ENCODE assay signal across 11 cellular contexts in genomic region chr2:160380000-160380570, GRCh38.
DNase-seq lines count a peak whose midpoint lies in the region; ATAC-seq and TF ChIP-seq lines count a peak whose summit lies in the region.
"Had no signal": no experiment of that assay in that cellular context is flagged by ENCODE, and none has a peak within 500 bp of the region (broad histone marks: within the 10 kb centered on the region; RNA-seq: fewer than 3 reads in every experiment).

No MANE protein-coding gene starts in this region.

- TF ChIP-seq POLR2A in IMR-90 (IDR thresholded peaks at IDR 0.05; ENCODE audit: low read depth, low read length) (no peak), esophagus muscularis mucosa (IDR thresholded peaks at IDR 0.05; ENCODE audit: low read depth) (no peak)

- no peak for ATAC-seq in IMR-90 (ENCODE audit: low read depth)
- ATAC-seq in psoas muscle: no peak
- ATAC-seq in HG02678 (IDR thresholded peaks at IDR 0.05; ENCODE audit: unreplicated experiment): no peak

- no peaks in the 10 kb centered on the region for H3K9me3 Mint-ChIP-seq in activated T-helper 2 cell treated with anti-CD3 and anti-CD28 coated beads, Interferon-gamma antibody, Interleukin-2, Interleukin-4, amounts not matched to agents 10 μg/mL and 5 μg/mL and 100 μg/mL, durations not matched to agents 14 hours and 24 hours and 36 hours

- H2BK15ac ChIP-seq in IMR-90 (ENCODE audit: low read depth, low read length): peak overlapping the region; percentile 79; the same call in 1 of the 3 replicates

- peak overlapping the region; percentile 92 for H3K23ac ChIP-seq in IMR-90 (ENCODE audit: low read depth, low read length)

- H3K4me3 Mint-ChIP-seq in activated T-helper 2 cell treated with anti-CD3 and anti-CD28 coated beads, Interferon-gamma antibody, Interleukin-2, Interleukin-4, amounts not matched to agents 10 μg/mL and 5 μg/mL and 100 μg/mL, durations not matched to agents 14 hours and 24 hours and 36 hours (ENCODE audit: low read depth): no peak overlapping the region

- H2BK120ac ChIP-seq in IMR-90 (ENCODE audit: low read depth, low read length): peak overlapping the region; percentile 63; the same call in 1 of the 2 replicates

- H4K20me1 ChIP-seq in BLaER1 treated with 17β-estradiol and CSF1 and Interleukin-3, amounts not matched to agents 10 nM and 100 nM: peaks cover 0 to 21% (median 3%) of the 10 kb centered on the region in 11 experiments; a peak in 8 of 22 replicates
- H4K20me1 ChIP-seq in IMR-90 (ENCODE audit: insufficient read depth, low read length): peaks cover 66% of the 10 kb centered on the region; the same call in 1 of the 2 replicates

- peak overlapping the region; percentile 70 for H3K14ac ChIP-seq in IMR-90 (replicated peaks; ENCODE audit: low read depth, low read length)

- peak overlapping the region; percentile 90 for H2AK5ac ChIP-seq in IMR-90 (ENCODE audit: low read depth, low read length)

- TF ChIP-seq CTCF in IMR-90 (conservative IDR thresholded peaks at IDR 0.05; ENCODE audit: low read depth, low read length) (no peak), esophagus muscularis mucosa (IDR thresholded peaks at IDR 0.05) (no peak), psoas muscle (IDR thresholded peaks at IDR 0.05) (no peak)

- no peak for TF ChIP-seq EP300 in esophagus muscularis mucosa (IDR thresholded peaks at IDR 0.05)

- dilution Hi-C loops in IMR-90 (cut with HindIII; ENCODE audit: low sequenced_read_pairs, unreplicated experiment): no loop called here

- H3K9me1 ChIP-seq in IMR-90 (ENCODE audit: insufficient read depth, low read length): peaks cover 40% of the 10 kb centered on the region

- no peak overlapping the region for H2AK9ac ChIP-seq in IMR-90 (replicated peaks; ENCODE audit: low read depth, low read length, poor library complexity)

- H3K27ac ChIP-seq in BLaER1 treated with 17β-estradiol and CSF1 and Interleukin-3, amounts not matched to agents 10 nM and 100 nM: peak overlapping the region in 9 of 11 experiments; percentile 8 to 62 (median 41); a peak in 12 of 22 replicates
- H3K27ac ChIP-seq in IMR-90 (ENCODE audit: insufficient read depth, low read length) (peak overlapping the region; percentile 96), esophagus muscularis mucosa (replicated peaks in 1 of 4) (peak overlapping the region; percentile 55 to 73 (median 64)), psoas muscle (peak overlapping the region; percentile 4)

- no peaks in the 10 kb centered on the region for H3K9me3 ChIP-seq in BLaER1 treated with 17β-estradiol and CSF1 and Interleukin-3, amounts not matched to agents 10 nM and 100 nM (replicated peaks in 1 of 11)
- H3K9me3 ChIP-seq in IMR-90 (ENCODE audit: control insufficient read depth, insufficient read depth, low read length) (no peaks in the 10 kb centered on the region), esophagus muscularis mucosa (no peaks in the 10 kb centered on the region), psoas muscle (no peaks in the 10 kb centered on the region)

- H3K4ac ChIP-seq in IMR-90 (ENCODE audit: low read depth, low read length): peak overlapping the region; percentile 91

- peaks cover 42% of the 10 kb centered on the region for H3K4me1 Mint-ChIP-seq in activated T-helper 2 cell treated with anti-CD3 and anti-CD28 coated beads, Interferon-gamma antibody, Interleukin-2, Interleukin-4, amounts not matched to agents 10 μg/mL and 5 μg/mL and 100 μg/mL, durations not matched to agents 14 hours and 24 hours and 36 hours (ENCODE audit: low read depth)

- BruUV-seq in IMR-90 (replicated peaks; lab: Mats Ljungman, UMichigan): no TSS peak

- TF ChIP-seq RAD21 in IMR-90 (IDR thresholded peaks at IDR 0.05; ENCODE audit: low read length): no peak

- H3K27me3 Mint-ChIP-seq in activated T-helper 2 cell treated with anti-CD3 and anti-CD28 coated beads, Interferon-gamma antibody, Interleukin-2, Interleukin-4, amounts not matched to agents 10 μg/mL and 5 μg/mL and 100 μg/mL, durations not matched to agents 14 hours and 24 hours and 36 hours (ENCODE audit: low read depth): no peaks in the 10 kb centered on the region
- H3K27me3 Mint-ChIP-seq: progenitor cell of endocrine pancreas had no signal

- CTCF ChIA-PET in IMR-90 (lab: Yijun Ruan, JAX): no interaction called here

- H2AFZ ChIP-seq in IMR-90 (replicated peaks; ENCODE audit: low read length, poor library complexity): peak overlapping the region; percentile 17

- H3K27me3 ChIP-seq in BLaER1 treated with 17β-estradiol and CSF1 and Interleukin-3, amounts not matched to agents 10 nM and 100 nM: no peaks in the 10 kb centered on the region
- H3K27me3 ChIP-seq in IMR-90 (ENCODE audit: control insufficient read depth, insufficient read depth, low read length): no peaks in the 10 kb centered on the region
- no peaks in the 10 kb centered on the region for H3K27me3 ChIP-seq in esophagus muscularis mucosa
- H3K27me3 ChIP-seq in psoas muscle (ENCODE audit: insufficient read depth in 3 of 3, low read length in 2 of 3): no peaks in the 10 kb centered on the region

- peaks cover 5% of the 10 kb centered on the region for H3K36me3 Mint-ChIP-seq in activated T-helper 2 cell treated with anti-CD3 and anti-CD28 coated beads, Interferon-gamma antibody, Interleukin-2, Interleukin-4, amounts not matched to agents 10 μg/mL and 5 μg/mL and 100 μg/mL, durations not matched to agents 14 hours and 24 hours and 36 hours (ENCODE audit: low read depth)

- peaks cover 22 to 90% (median 68%) of the 10 kb centered on the region in 10 experiments for H3K4me1 ChIP-seq in BLaER1 treated with 17β-estradiol and CSF1 and Interleukin-3, amounts not matched to agents 10 nM and 100 nM
- H3K4me1 ChIP-seq in IMR-90 (ENCODE audit: control insufficient read depth, insufficient read depth, low read length) (peaks cover 41% of the 10 kb centered on the region), esophagus muscularis mucosa (peaks cover 82 to 100% (median 93%) of the 10 kb centered on the region in 4 donors), psoas muscle (peaks cover 77% of the 10 kb centered on the region)

- peak overlapping the region; percentile 85 for H2BK5ac ChIP-seq in IMR-90 (ENCODE audit: low read depth, low read length, poor library complexity, severe bottlenecking)

- H2BK20ac ChIP-seq in IMR-90 (ENCODE audit: low read depth, low read length): peak overlapping the region; percentile 57; the same call in 1 of the 2 replicates

- peak overlapping the region in 3 of 11 experiments; percentile 10 to 19 (median 19); a peak in 2 of 22 replicates for H3K9ac ChIP-seq in BLaER1 treated with 17β-estradiol and CSF1 and Interleukin-3, amounts not matched to agents 10 nM and 100 nM
- H3K9ac ChIP-seq in IMR-90 (ENCODE audit: low read depth, low read length): peak overlapping the region; percentile 66

- H3K79me1 ChIP-seq in IMR-90 (ENCODE audit: low read depth in 1 of 2, low read length in 2 of 2): peaks cover 18 to 63% of the 10 kb centered on the region in 2 experiments; a peak in 3 of 4 replicates

- POLR2A ChIA-PET in IMR-90 (lab: Charles Lee; ENCODE audit: unreplicated experiment): no interaction called here

- peak overlapping the region; percentile 81 for H4K91ac ChIP-seq in IMR-90 (ENCODE audit: insufficient read depth, low read depth, low read length)

- H4K8ac ChIP-seq in IMR-90 (ENCODE audit: low read depth in 2 of 2, low read length in 2 of 2): peak overlapping the region; percentile 71 to 85; a peak in 3 of 4 replicates

- no CpG with 5 or more reads among the region's 7 CpGs for WGBS in IMR-90 (ENCODE audit: extremely low coverage in 2 of 2, insufficient read length in 1 of 2), 2 experiments
- 76% methylated on average over 7 of the region's 7 CpGs for WGBS in esophagus muscularis mucosa
- WGBS in psoas muscle, 3 donors: 69 to 79% (median 78%) methylated on average over 7 of the region's 7 CpGs

- H4K5ac ChIP-seq in IMR-90 (ENCODE audit: low read depth, low read length): peak overlapping the region; percentile 98

- H3K18ac ChIP-seq in IMR-90 (ENCODE audit: low read depth, low read length): peak overlapping the region; percentile 97

- H3K4me3 ChIP-seq in BLaER1 treated with 17β-estradiol and CSF1 and Interleukin-3, amounts not matched to agents 10 nM and 100 nM: 0 out of 20 replicates have a peak overlapping the region, but pooled peaks of 1 of the 10 experiments have one; percentile 10
- H3K4me3 ChIP-seq in IMR-90 (ENCODE audit: insufficient read depth, low read depth, low read length) (no peak overlapping the region), esophagus muscularis mucosa (peak overlapping the region in 1 of 4 donors; percentile 14), psoas muscle (peak overlapping the region; percentile 27)

- no peak overlapping the region for H3K27ac Mint-ChIP-seq in activated T-helper 2 cell treated with anti-CD3 and anti-CD28 coated beads, Interferon-gamma antibody, Interleukin-2, Interleukin-4, amounts not matched to agents 10 μg/mL and 5 μg/mL and 100 μg/mL, durations not matched to agents 14 hours and 24 hours and 36 hours
- H3K27ac Mint-ChIP-seq: progenitor cell of endocrine pancreas had no signal

- H3K56ac ChIP-seq in IMR-90 (ENCODE audit: extremely low read depth, insufficient read depth, low read length): no peak overlapping the region; the same call in 1 of the 2 replicates

- intact Hi-C loops in IMR-90 (cut with micrococcal nuclease) (no loop called here), esophagus muscularis mucosa (cut with DNase I) (no loop called here), psoas muscle (cut with DNase I) (no loop called here)
- intact Hi-C loops in activated T-helper 2 cell treated with anti-CD3 and anti-CD28 coated beads, Interferon-gamma antibody, Interleukin-2, Interleukin-4, amounts not matched to agents 10 μg/mL and 5 μg/mL and 100 μg/mL, durations not matched to agents 14 hours and 24 hours and 36 hours (cut with micrococcal nuclease): no loop called here

- peak overlapping the region in 9 of 11 experiments; percentile 34 to 88 (median 69); a peak in 17 of 22 replicates for H3K4me2 ChIP-seq in BLaER1 treated with 17β-estradiol and CSF1 and Interleukin-3, amounts not matched to agents 10 nM and 100 nM
- peak overlapping the region; percentile 85 for H3K4me2 ChIP-seq in IMR-90 (ENCODE audit: low read depth, low read length)

- in situ Hi-C loops in IMR-90 (cut with MboI; ENCODE audit: low sequenced_read_pairs): no loop called here

- peaks cover 0 to 8% (median 0%) of the 10 kb centered on the region in 11 experiments; a peak in 2 of 22 replicates for H3K36me3 ChIP-seq in BLaER1 treated with 17β-estradiol and CSF1 and Interleukin-3, amounts not matched to agents 10 nM and 100 nM
- H3K36me3 ChIP-seq in IMR-90 (ENCODE audit: control insufficient read depth, insufficient read depth, low read length): peaks cover 3% of the 10 kb centered on the region; the same call in 1 of the 2 replicates
- H3K36me3 ChIP-seq in esophagus muscularis mucosa: no peaks in the 10 kb centered on the region
- H3K36me3 ChIP-seq in psoas muscle (ENCODE audit: insufficient read depth in 1 of 2, low read depth in 1 of 2): no peaks in the 10 kb centered on the region

- DNase-seq in IMR-90: no peak
- DNase-seq in esophagus muscularis mucosa (ENCODE audit: extremely low spot score): no peak
- no peak for DNase-seq in psoas muscle
- DNase-seq in NCI-H2029 (lab: John Stamatoyannopoulos, UW): no peak
- DNase-seq in activated T-helper 2 cell treated with anti-CD3 and anti-CD28 coated beads, Interferon-gamma antibody, Interleukin-2, Interleukin-4, amounts not matched to agents 10 μg/mL and 5 μg/mL and 100 μg/mL, durations not matched to agents 14 hours and 24 hours and 36 hours (ENCODE audit: low spot score): no peak
- no peak for DNase-seq in HuH-7 (ENCODE audit: low spot score)
- DNase-seq: NCI-H2081, T1000 had no signal

Comparison
In these comparisons a context has a peak if more than half of its experiments do, and no peak if none do; other contexts are left out.
1. H3K27ac ChIP-seq: peak in every context shown above with its lines; median percentile 96 in IMR-90; 64 in esophagus muscularis mucosa; 41 in BLaER1 treated with 17β-estradiol and CSF1 and Interleukin-3, amounts not matched to agents 10 nM and 100 nM; 4 in psoas muscle.